21 cellular contexts compared by ENCODE assay signal in the genomic region with DNA sequence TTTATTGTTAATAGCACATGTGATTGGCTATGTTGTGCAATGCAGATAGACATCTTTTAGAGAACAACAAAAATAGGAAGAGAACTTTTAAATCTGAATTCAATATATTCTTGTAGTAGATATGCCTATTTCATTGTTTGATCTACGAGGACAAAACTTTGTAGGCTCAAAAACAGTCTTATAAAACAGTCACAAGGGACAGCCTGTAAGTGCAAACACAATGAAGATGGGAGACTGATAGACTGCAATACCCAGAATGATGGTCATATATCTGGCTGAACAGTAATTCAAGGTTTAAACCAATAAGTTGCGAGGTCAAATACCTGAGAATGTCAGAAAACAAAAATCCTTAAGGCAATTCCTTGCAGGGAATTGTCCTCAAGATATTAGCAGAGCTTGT.
"Had no signal": no experiment of that assay in that cellular context is flagged by ENCODE, and none has a peak within 500 bp of the region (broad histone marks: within the 10 kb centered on the region; RNA-seq: fewer than 3 reads in every experiment).

No MANE protein-coding gene starts in this region.

- H3K27me3 ChIP-seq: colonic mucosa, esophagus squamous epithelium, gastrocnemius medialis, heart right ventricle, left lung had no signal

- DNase-seq: colonic mucosa; cortex of kidney; effector CD8-positive, alpha-beta T cell; effector memory CD8-positive, alpha-beta T cell; endodermal cell; erythroblast; esophagus squamous epithelium; foreskin fibroblast; foreskin melanocyte; gastrocnemius medialis; glutamatergic neuron; head of caudate nucleus; heart right ventricle; hippocampal formation; left cardiac atrium; left lung; left ventricle myocardium superior; lower lobe of right lung; mesenchymal stem cell had no signal

- ATAC-seq: effector memory CD8-positive, alpha-beta T cell; esophagus mucosa; gastrocnemius medialis; heart right ventricle; left cardiac atrium; left lung; left ventricle myocardium superior; lower lobe of right lung had no signal

- H3K4me1 ChIP-seq: colonic mucosa, esophagus squamous epithelium, gastrocnemius medialis, heart right ventricle, left lung, lower lobe of right lung had no signal

- H3K4me3 ChIP-seq: colonic mucosa, esophagus squamous epithelium, gastrocnemius medialis, heart right ventricle, left lung, lower lobe of right lung had no signal

- H3K9me3 ChIP-seq: colonic mucosa, esophagus squamous epithelium, gastrocnemius medialis had no signal

- H3K36me3 ChIP-seq: colonic mucosa, esophagus squamous epithelium, gastrocnemius medialis, heart right ventricle, left lung, lower lobe of right lung had no signal

- H3K27ac ChIP-seq: colonic mucosa, epithelial cell of prostate, esophagus squamous epithelium, gastrocnemius medialis, heart right ventricle, left lung, lower lobe of right lung had no signal
